ENCODE assay signal across 1 cellular context in genomic region chr4:1220566-1220965, GRCh38.
TF ChIP-seq lines count a peak whose summit lies in the region.

No MANE protein-coding gene starts in this region.

TF ChIP-seq in HCT116, 20 proteins besides CTCF, POLR2A, EP300 and RAD21 (continued from another document):
- TF ChIP-seq, protein P1, sequence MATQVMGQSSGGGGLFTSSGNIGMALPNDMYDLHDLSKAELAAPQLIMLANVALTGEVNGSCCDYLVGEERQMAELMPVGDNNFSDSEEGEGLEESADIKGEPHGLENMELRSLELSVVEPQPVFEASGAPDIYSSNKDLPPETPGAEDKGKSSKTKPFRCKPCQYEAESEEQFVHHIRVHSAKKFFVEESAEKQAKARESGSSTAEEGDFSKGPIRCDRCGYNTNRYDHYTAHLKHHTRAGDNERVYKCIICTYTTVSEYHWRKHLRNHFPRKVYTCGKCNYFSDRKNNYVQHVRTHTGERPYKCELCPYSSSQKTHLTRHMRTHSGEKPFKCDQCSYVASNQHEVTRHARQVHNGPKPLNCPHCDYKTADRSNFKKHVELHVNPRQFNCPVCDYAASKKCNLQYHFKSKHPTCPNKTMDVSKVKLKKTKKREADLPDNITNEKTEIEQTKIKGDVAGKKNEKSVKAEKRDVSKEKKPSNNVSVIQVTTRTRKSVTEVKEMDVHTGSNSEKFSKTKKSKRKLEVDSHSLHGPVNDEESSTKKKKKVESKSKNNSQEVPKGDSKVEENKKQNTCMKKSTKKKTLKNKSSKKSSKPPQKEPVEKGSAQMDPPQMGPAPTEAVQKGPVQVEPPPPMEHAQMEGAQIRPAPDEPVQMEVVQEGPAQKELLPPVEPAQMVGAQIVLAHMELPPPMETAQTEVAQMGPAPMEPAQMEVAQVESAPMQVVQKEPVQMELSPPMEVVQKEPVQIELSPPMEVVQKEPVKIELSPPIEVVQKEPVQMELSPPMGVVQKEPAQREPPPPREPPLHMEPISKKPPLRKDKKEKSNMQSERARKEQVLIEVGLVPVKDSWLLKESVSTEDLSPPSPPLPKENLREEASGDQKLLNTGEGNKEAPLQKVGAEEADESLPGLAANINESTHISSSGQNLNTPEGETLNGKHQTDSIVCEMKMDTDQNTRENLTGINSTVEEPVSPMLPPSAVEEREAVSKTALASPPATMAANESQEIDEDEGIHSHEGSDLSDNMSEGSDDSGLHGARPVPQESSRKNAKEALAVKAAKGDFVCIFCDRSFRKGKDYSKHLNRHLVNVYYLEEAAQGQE (IDR thresholded peaks at IDR 0.05; ENCODE audit: low read depth), result no peak
- TF ChIP-seq SIN3A (IDR thresholded peaks at IDR 0.05; ENCODE audit: low read depth) (no peak), ATF3 (IDR thresholded peaks at IDR 0.05) (no peak), CBX3 (IDR thresholded peaks at IDR 0.05; ENCODE audit: low read depth) (no peak), YY1 (IDR thresholded peaks at IDR 0.05; ENCODE audit: extremely low read depth, insufficient replicate concordance, low read depth, low read length) (no peak), POLR2AphosphoS5 (IDR thresholded peaks at IDR 0.05; ENCODE audit: low read depth, low read length) (no peak)
